Comparison of ENCODE assay signal across 28 cellular contexts in genomic region chr9:107224252-107224651, GRCh38.
"Had no signal": no experiment of that assay in that cellular context is flagged by ENCODE, and none has a peak within 500 bp of the region (broad histone marks: within the 10 kb centered on the region; RNA-seq: fewer than 3 reads in every experiment).

No MANE protein-coding gene starts in this region.

- FAIRE-seq: astrocyte, keratinocyte, TTC549 had no signal

- DNase-seq: activated CD4-positive, alpha-beta memory T cell treated with anti-CD3 and anti-CD28 coated beads, Interleukin-2, amount 10 ng/mL, durations not matched to agents 7 days and 5 days; activated CD4-positive, alpha-beta T cell treated with anti-CD3 and anti-CD28 coated beads for 1 hour; activated CD4-positive, alpha-beta T cell treated with anti-CD3 and anti-CD28 coated beads, Interleukin-2, amount 10 ng/mL, durations not matched to agents 7 days and 5 days; activated gamma-delta T cell treated with Interleukin-2 at 50 U/mL for 16 hours; activated naive CD4-positive, alpha-beta T cell treated with anti-CD3 and anti-CD28 coated beads, Interleukin-2, amount 50 U/mL, for 16 hours; activated T-cell treated with anti-CD3 and anti-CD28 coated beads, Interleukin-2, amount 50 U/mL, for 4 hours; amniotic stem cell; brain microvascular endothelial cell; cortex of kidney; effector memory CD8-positive, alpha-beta T cell; erythroblast; gastrocnemius medialis; glutamatergic neuron; left cardiac atrium; left ventricle myocardium superior; posterior cingulate gyrus; right lobe of liver; stimulated activated CD4-positive, alpha-beta T cell treated with anti-CD3 and anti-CD28 coated beads, Interleukin-12 subunit alpha, Interleukin-12 subunit beta, amount 100 ng/mL, for 4 hours; stimulated activated CD4-positive, alpha-beta T cell treated with anti-CD3 and anti-CD28 coated beads, Interleukin-4, amount 100 ng/mL, for 1 hour; stimulated activated naive CD8-positive, alpha-beta T cell treated with anti-CD3 and anti-CD28 coated beads, Interleukin-15, Interleukin-2, amounts not matched to agents 100 U/mL and 50 U/mL, for 24 hours; testis; uterus had no signal

- H3K4me3 ChIP-seq: gastrocnemius medialis, right lobe of liver, skin epidermis, testis, uterus had no signal

- ATAC-seq: activated T-cell treated with anti-CD3 and anti-CD28 coated beads, Interleukin-2, amount 50 U/mL, for 4 hours; activated T-helper 17 cell treated with anti-CD3 and anti-CD28 coated beads, Interleukin-2, amount 50 U/mL, for 72 hours; effector memory CD8-positive, alpha-beta T cell; gastrocnemius medialis; left cardiac atrium; left ventricle myocardium superior; right lobe of liver; stimulated activated naive CD8-positive, alpha-beta T cell treated with anti-CD3 and anti-CD28 coated beads, Interleukin-15, Interleukin-2, amounts not matched to agents 100 U/mL and 50 U/mL, for 24 hours; WTC11 had no signal

- H3K27ac ChIP-seq: brain microvascular endothelial cell, gastrocnemius medialis, right lobe of liver, skin epidermis, testis, uterus had no signal
